In genomic region chr7:44441079-44441478, GRCh38 we compare ENCODE assay signal across 19 cellular contexts. TPM values are rescaled to one million over a fixed set of nuclear protein-coding genes. Genes with fewer than 3 reads are reported as not detected.
DNase-seq lines count a peak whose midpoint lies in the region; ATAC-seq and TF ChIP-seq lines count a peak whose summit lies in the region.
"Had no signal": no experiment of that assay in that cellular context is flagged by ENCODE, and none has a peak within 500 bp of the region (broad histone marks: within the 10 kb centered on the region; RNA-seq: fewer than 3 reads in every experiment).

No MANE protein-coding gene starts in this region.

- H3K27ac ChIP-seq in substantia nigra (ENCODE audit: low read depth, low read length, poor library complexity, severe bottlenecking): peak overlapping the region; percentile 58
- H3K27ac ChIP-seq: 22Rv1, SK-N-MC had no signal

- DNase-seq in activated T-cell treated with anti-CD3 and anti-CD28 coated beads, Interleukin-2, amount 50 U/mL, for 24 hours: no peak
- DNase-seq in activated T-cell treated with anti-CD3 and anti-CD28 coated beads, Interleukin-2, amount 50 U/mL, for 4 hours: no peak
- peak; percentile 32 for DNase-seq in NCI-H2227 treated with DMSO at 0.1 percent for 48 hours (lab: John Stamatoyannopoulos, UW)
- no peak for DNase-seq in effector memory CD8-positive, alpha-beta T cell
- DNase-seq in substantia nigra (lab: John Stamatoyannopoulos, UW): no peak
- DNase-seq in NCI-H146 (lab: John Stamatoyannopoulos, UW): no peak
- no peak for DNase-seq in nephron progenitor cell
- DNase-seq: AML-193; Caco-2; H9; NCI-H1092 treated with DMSO at 0.1 percent for 48 hours; NCI-H2081; NCI-H2171 treated with DMSO at 0.1 percent for 48 hours; NK-92 treated with Interleukin-12 subunit alpha and Interleukin-12 subunit beta, amount 100 ng/mL, for 24 hours had no signal

- H3K4me3 Mint-ChIP-seq in activated T-cell treated with anti-CD3 and anti-CD28 coated beads, Interleukin-2, amount 50 U/mL, for 24 hours: no peak overlapping the region
- no peak overlapping the region for H3K4me3 Mint-ChIP-seq in activated T-cell treated with anti-CD3 and anti-CD28 coated beads, Interleukin-2, amount 50 U/mL, for 4 hours
- H3K4me3 Mint-ChIP-seq in effector memory CD8-positive, alpha-beta T cell: no peak overlapping the region
- H3K4me3 Mint-ChIP-seq in nephron progenitor cell: no peak overlapping the region
- H3K4me3 Mint-ChIP-seq: CD14-positive monocyte, H9 had no signal

- no peak for ATAC-seq in activated T-cell treated with anti-CD3 and anti-CD28 coated beads, Interleukin-2, amount 50 U/mL, for 4 hours
- no peak for ATAC-seq in effector memory CD8-positive, alpha-beta T cell (replicated peaks)
- no peak for ATAC-seq in HG03095 (IDR thresholded peaks at IDR 0.05; ENCODE audit: unreplicated experiment)
- ATAC-seq: Right ventricle myocardium inferior had no signal

- no peaks in the 10 kb centered on the region for H3K27me3 Mint-ChIP-seq in activated T-cell treated with anti-CD3 and anti-CD28 coated beads, Interleukin-2, amount 50 U/mL, for 24 hours
- no peaks in the 10 kb centered on the region for H3K27me3 Mint-ChIP-seq in activated T-cell treated with anti-CD3 and anti-CD28 coated beads, Interleukin-2, amount 50 U/mL, for 4 hours (ENCODE audit: low read depth)
- no peaks in the 10 kb centered on the region for H3K27me3 Mint-ChIP-seq in effector memory CD8-positive, alpha-beta T cell
- peaks cover 6% of the 10 kb centered on the region for H3K27me3 Mint-ChIP-seq in nephron progenitor cell (ENCODE audit: low read depth, poor library complexity)

- no peaks in the 10 kb centered on the region for H3K9me3 Mint-ChIP-seq in activated T-cell treated with anti-CD3 and anti-CD28 coated beads, Interleukin-2, amount 50 U/mL, for 24 hours
- no peaks in the 10 kb centered on the region for H3K9me3 Mint-ChIP-seq in activated T-cell treated with anti-CD3 and anti-CD28 coated beads, Interleukin-2, amount 50 U/mL, for 4 hours
- no peaks in the 10 kb centered on the region for H3K9me3 Mint-ChIP-seq in effector memory CD8-positive, alpha-beta T cell
- H3K9me3 Mint-ChIP-seq in nephron progenitor cell: no peaks in the 10 kb centered on the region
- H3K9me3 Mint-ChIP-seq: CD14-positive monocyte, H9 had no signal

- peak overlapping the region; percentile 16 for H3K27ac Mint-ChIP-seq in activated T-cell treated with anti-CD3 and anti-CD28 coated beads, Interleukin-2, amount 50 U/mL, for 24 hours
- H3K27ac Mint-ChIP-seq in effector memory CD8-positive, alpha-beta T cell: peak overlapping the region; percentile 3 to 26
- no peak overlapping the region for H3K27ac Mint-ChIP-seq in nephron progenitor cell
- H3K27ac Mint-ChIP-seq: H9 had no signal

- H3K36me3 Mint-ChIP-seq in activated T-cell treated with anti-CD3 and anti-CD28 coated beads, Interleukin-2, amount 50 U/mL, for 24 hours (ENCODE audit: low read depth): peaks cover 59% of the 10 kb centered on the region
- H3K36me3 Mint-ChIP-seq in activated T-cell treated with anti-CD3 and anti-CD28 coated beads, Interleukin-2, amount 50 U/mL, for 4 hours (ENCODE audit: insufficient read depth): peaks cover 29% of the 10 kb centered on the region
- H3K36me3 Mint-ChIP-seq in effector memory CD8-positive, alpha-beta T cell (ENCODE audit: insufficient read depth): peaks cover 17% of the 10 kb centered on the region
- peaks cover 30% of the 10 kb centered on the region for H3K36me3 Mint-ChIP-seq in nephron progenitor cell (ENCODE audit: low read depth)

- peaks cover 62% of the 10 kb centered on the region for H3K4me1 Mint-ChIP-seq in activated T-cell treated with anti-CD3 and anti-CD28 coated beads, Interleukin-2, amount 50 U/mL, for 24 hours (ENCODE audit: low read depth)
- H3K4me1 Mint-ChIP-seq in activated T-cell treated with anti-CD3 and anti-CD28 coated beads, Interleukin-2, amount 50 U/mL, for 4 hours (ENCODE audit: low read depth): peaks cover 64% of the 10 kb centered on the region
- peaks cover 33 to 48% of the 10 kb centered on the region in 2 donors for H3K4me1 Mint-ChIP-seq in effector memory CD8-positive, alpha-beta T cell (ENCODE audit: low read depth in 2 of 2)
- H3K4me1 Mint-ChIP-seq in nephron progenitor cell: peaks cover 7% of the 10 kb centered on the region
- H3K4me1 Mint-ChIP-seq: CD14-positive monocyte had no signal

- TF ChIP-seq CTCF in nephron progenitor cell (IDR thresholded peaks at IDR 0.05): no peak

RNA-seq across cellular contexts. Expression of gene NUDCD3, which starts 49.4 kb away (rescaled TPM):
- total RNA-seq in activated T-cell treated with anti-CD3 and anti-CD28 coated beads, Interleukin-2, amount 50 U/mL, for 4 hours: 10 to 100 TPM; 68.4 to 80.3 (median 75.7) TPM
